ENCODE assay signal across 26 cellular contexts in the genomic region with DNA sequence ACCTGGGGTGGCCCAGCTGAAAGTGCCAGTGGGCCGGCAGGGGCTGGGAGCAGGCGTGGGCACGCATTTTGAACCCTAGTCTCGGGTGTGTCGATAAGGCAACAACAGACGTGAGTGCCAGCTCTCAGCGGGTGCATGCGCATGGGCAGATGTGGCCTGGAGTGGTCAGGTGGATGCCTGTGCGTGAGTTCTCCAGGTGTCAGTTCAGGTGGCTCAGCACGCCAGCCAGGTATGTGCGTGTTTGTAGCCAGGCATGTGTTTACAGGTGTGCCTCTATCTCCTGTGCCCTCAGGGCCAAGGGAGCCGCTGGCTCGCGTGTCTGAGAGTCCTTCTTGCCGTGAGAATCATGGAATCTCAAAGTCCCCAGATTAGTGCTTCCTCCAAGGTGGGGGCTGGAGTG. TPM values are rescaled to one million over a fixed set of nuclear protein-coding genes. Genes with fewer than 3 reads are reported as not detected.
DNase-seq lines count a peak whose midpoint lies in the region.
"Had no signal": no experiment of that assay in that cellular context is flagged by ENCODE, and none has a peak within 500 bp of the region (broad histone marks: within the 10 kb centered on the region; RNA-seq: fewer than 3 reads in every experiment).

No MANE protein-coding gene starts in this region.

- H2BK120ac ChIP-seq in trophoblast cell (ENCODE audit: insufficient read depth, low read length, poor library complexity): no peak overlapping the region

- H3K9me3 ChIP-seq in trophoblast cell (ENCODE audit: insufficient read depth, low read depth, low read length): no peaks in the 10 kb centered on the region
- H3K9me3 ChIP-seq: ascending aorta, BE2C, esophagus muscularis mucosa had no signal

- no peak overlapping the region for H3K4me3 ChIP-seq in trophoblast cell (ENCODE audit: low read depth, low read length)
- H3K4me3 ChIP-seq: ascending aorta, esophagus muscularis mucosa, neural progenitor cell, smooth muscle cell had no signal

- no peaks in the 10 kb centered on the region for H3K36me3 ChIP-seq in trophoblast cell (ENCODE audit: control insufficient read depth in 1 of 2, insufficient read depth in 2 of 2, low read length in 2 of 2)
- H3K36me3 ChIP-seq: ascending aorta, BE2C, esophagus muscularis mucosa, neural progenitor cell had no signal

- no peak overlapping the region for H3K4ac ChIP-seq in trophoblast cell (ENCODE audit: low read depth, low read length)

- H3K79me2 ChIP-seq in trophoblast cell (ENCODE audit: control insufficient read depth, insufficient read depth, low read length, poor library complexity): no peaks in the 10 kb centered on the region

- DNase-seq in NCI-H1417 (lab: John Stamatoyannopoulos, UW) (peak; percentile 8 to 71 (median 51)), NCI-H1417 treated with DMSO at 0.1 percent for 48 hours (lab: John Stamatoyannopoulos, UW) (no peak), NCI-H510A treated with DMSO at 0.1 percent for 48 hours (lab: John Stamatoyannopoulos, UW) (peak; percentile 43), epithelial cell of prostate (ENCODE audit: low read depth, low spot score) (peak; percentile 86), trophoblast cell (peak; percentile 99), mesenteric fat pad (ENCODE audit: low spot score) (no peak), medulla oblongata (ENCODE audit: extremely low spot score) (no peak), NCI-H2171 (lab: John Stamatoyannopoulos, UW) (no peak)
- DNase-seq: 8988T; activated CD4-positive, alpha-beta T cell treated with anti-CD3 and anti-CD28 coated beads for 4 hours; BE2C; GDM1; left cardiac atrium; NCI-H1436; NCI-H226; SHP77; stimulated activated CD4-positive, alpha-beta T cell treated with anti-CD3 and anti-CD28 coated beads, Interleukin-2, amount 100 ng/mL, for 48 hours had no signal

- no peak overlapping the region for H2BK5ac ChIP-seq in trophoblast cell (ENCODE audit: low read depth, low read length, poor library complexity)

- no peak overlapping the region for H4K91ac ChIP-seq in trophoblast cell (ENCODE audit: low read depth, low read length)

- H3K14ac ChIP-seq in trophoblast cell (ENCODE audit: low read length): no peak overlapping the region

- H3K9ac ChIP-seq in trophoblast cell (ENCODE audit: low read length): no peak overlapping the region
- H3K9ac ChIP-seq: neural progenitor cell had no signal

- no peak overlapping the region for H2AFZ ChIP-seq in trophoblast cell (ENCODE audit: insufficient read depth, low read length, poor library complexity)

- peaks cover 0 to 4% of the 10 kb centered on the region in 2 experiments for H3K4me1 ChIP-seq in trophoblast cell (ENCODE audit: control insufficient read depth in 1 of 2, insufficient read depth in 2 of 2, low read length in 2 of 2)
- H3K4me1 ChIP-seq: ascending aorta, BE2C, neural progenitor cell had no signal

- H3K27ac ChIP-seq in epithelial cell of prostate (no peak overlapping the region), trophoblast cell (ENCODE audit: low read depth, low read length) (no peak overlapping the region)
- H3K27ac ChIP-seq: ascending aorta, esophagus muscularis mucosa, neural progenitor cell had no signal

- no peak overlapping the region for H3K4me2 ChIP-seq in trophoblast cell (ENCODE audit: low read length)
- H3K4me2 ChIP-seq: neural progenitor cell, smooth muscle cell had no signal

- no peak overlapping the region for H3K18ac ChIP-seq in trophoblast cell (ENCODE audit: low read length)

- H4K8ac ChIP-seq in trophoblast cell (ENCODE audit: low read depth, low read length): no peak overlapping the region

- WGBS in trophoblast cell (ENCODE audit: extremely low coverage, insufficient coverage, insufficient read length): no CpG with 5 or more reads among the region's 15 CpGs

- H3K27me3 ChIP-seq in trophoblast cell (ENCODE audit: insufficient read depth, low read length): no peaks in the 10 kb centered on the region
- H3K27me3 ChIP-seq: ascending aorta had no signal

- no peak overlapping the region for H4K12ac ChIP-seq in trophoblast cell (ENCODE audit: low read depth, low read length)

- no peak overlapping the region for H3K23ac ChIP-seq in trophoblast cell (ENCODE audit: low read length)

- H3K79me1 ChIP-seq in trophoblast cell (ENCODE audit: low read length): no peaks in the 10 kb centered on the region

- no peak overlapping the region for H2AK5ac ChIP-seq in trophoblast cell (ENCODE audit: low read length)

- H2BK12ac ChIP-seq in trophoblast cell (ENCODE audit: low read length): no peak overlapping the region

RNA-seq across cellular contexts. Expression of gene CYP1A2, which starts 14.8 kb away (rescaled TPM):
- polyA plus RNA-seq in trophoblast cell (2013): not detected in 2 replicates
- total RNA-seq in mesenteric fat pad: not detected
- total RNA-seq: activated naive CD4-positive, alpha-beta T cell treated with anti-CD3 and anti-CD28 coated beads, Interleukin-2, amount 50 U/mL, for 72 hours; activated T-helper 1 cell treated with anti-CD3 and anti-CD28 coated beads, Interleukin-12 subunit alpha, Interleukin-12 subunit beta, Interleukin-2, Interleukin-4 antibody, amounts not matched to agents 30 ng/mL and 10 ng/mL and 1 ng/mL, durations not matched to agents 14 hours and 24 hours and 36 hours; ascending aorta; cerebellum; esophagus muscularis mucosa; pulmonary artery endothelial cell; smooth muscle cell; urinary bladder had no signal
- polyA plus RNA-seq: smooth muscle cell, urinary bladder had no signal

RNA-seq across cellular contexts. Expression of gene CSK, which starts 18.5 kb away (rescaled TPM):
- polyA plus RNA-seq in trophoblast cell (2013): 25.3 and 25.5 TPM in 2 replicates
- total RNA-seq in mesenteric fat pad: 46.9 TPM

RNA-seq across cellular contexts. Expression of gene CYP1A1, which starts 38.1 kb away (rescaled TPM):
- polyA plus RNA-seq in trophoblast cell (2013): 1.1 TPM in 2 replicates
- total RNA-seq in mesenteric fat pad: 65.0 TPM

RNA-seq across cellular contexts. Expression of gene LMAN1L, which starts 49.2 kb away (rescaled TPM):
- not detected in 2 replicates for polyA plus RNA-seq in trophoblast cell (2013)
- total RNA-seq in mesenteric fat pad: not detected
- total RNA-seq: ascending aorta, pulmonary artery endothelial cell, smooth muscle cell had no signal
- polyA plus RNA-seq: smooth muscle cell had no signal

Comparison
In these comparisons a context has a peak if more than half of its experiments do, and no peak if none do; other contexts are left out.
1. DNase-seq: peak in NCI-H1417 (3 of 3), NCI-H510A treated with DMSO at 0.1 percent for 48 hours (single experiment), epithelial cell of prostate (single experiment) and trophoblast cell (2 of 2); none in NCI-H1417 treated with DMSO at 0.1 percent for 48 hours (single experiment), mesenteric fat pad (single experiment), medulla oblongata (single experiment) and NCI-H2171 (single experiment).